In genomic region chr4:14096406-14096965, GRCh38 we compare ENCODE assay signal across 1 cellular context.
TF ChIP-seq lines count a peak whose summit lies in the region.

No MANE protein-coding gene starts in this region.

TF ChIP-seq in SK-N-SH, 30 proteins besides CTCF, POLR2A, EP300 and RAD21 (continued from another document):
- TF ChIP-seq ZBTB33 (IDR thresholded peaks at IDR 0.05; ENCODE audit: borderline replicate concordance, low read depth) = no peak
